In the genomic region with DNA sequence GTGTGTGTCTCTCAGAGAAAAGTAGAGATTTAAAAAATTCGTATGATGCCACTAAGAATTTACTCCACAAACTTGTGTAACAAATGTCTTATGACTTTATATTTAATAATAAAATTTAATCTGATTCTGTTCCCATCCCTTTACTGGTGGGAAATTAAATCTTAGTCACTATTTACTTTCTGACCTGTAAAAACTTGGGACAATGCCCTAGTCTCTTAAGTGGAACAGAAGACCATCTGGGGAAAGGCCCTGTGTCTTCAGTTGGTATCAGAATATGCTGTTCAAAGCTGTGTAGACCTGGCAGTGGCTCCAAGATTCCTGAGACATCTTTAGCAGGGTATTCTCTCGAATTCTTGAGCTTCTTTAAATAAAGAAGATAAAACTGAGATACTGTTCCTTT, we compare ENCODE assay signal across 36 cellular contexts.
"Had no signal": no experiment of that assay in that cellular context is flagged by ENCODE, and none has a peak within 500 bp of the region (broad histone marks: within the 10 kb centered on the region; RNA-seq: fewer than 3 reads in every experiment).

No MANE protein-coding gene starts in this region.

- H3K36me3 ChIP-seq: MG63 had no signal

- H3K4me3 ChIP-seq: MG63 had no signal

- H3K4me2 ChIP-seq: KMS-11 had no signal

- H3K9ac ChIP-seq: KMS-11 had no signal

- H3K27ac ChIP-seq: KMS-11 had no signal

- DNase-seq: Karpas-422, Kasumi-1, KBM-7, KG1, MG63, MM.1S, MV-4-11, NCI-H1048, NCI-H1092, NCI-H1092 treated with DMSO at 0.1 percent for 48 hours, NCI-H1105, NCI-H1105 treated with DMSO at 0.1 percent for 48 hours, NCI-H1417, NCI-H1417 treated with DMSO at 0.1 percent for 48 hours, NCI-H1436, NCI-H1436 treated with DMSO at 0.1 percent for 48 hours, NCI-H146, NCI-H1694, NCI-H1694 treated with DMSO at 0.1 percent for 48 hours, NCI-H187, NCI-H187 treated with DMSO at 0.1 percent for 48 hours, NCI-H1930, NCI-H2029, NCI-H2029 treated with DMSO at 0.1 percent for 48 hours, NCI-H2081, NCI-H2081 treated with DMSO at 0.1 percent for 48 hours, NCI-H2107, NCI-H2171, NCI-H2171 treated with DMSO at 0.1 percent for 48 hours, NCI-H2227 treated with DMSO at 0.1 percent for 48 hours, NCI-H226, NCI-H345, NCI-H446, NCI-H446 treated with DMSO at 0.1 percent for 48 hours, NCI-H510A had no signal

- H3K9me3 ChIP-seq: MG63 had no signal
